In the genomic region with DNA sequence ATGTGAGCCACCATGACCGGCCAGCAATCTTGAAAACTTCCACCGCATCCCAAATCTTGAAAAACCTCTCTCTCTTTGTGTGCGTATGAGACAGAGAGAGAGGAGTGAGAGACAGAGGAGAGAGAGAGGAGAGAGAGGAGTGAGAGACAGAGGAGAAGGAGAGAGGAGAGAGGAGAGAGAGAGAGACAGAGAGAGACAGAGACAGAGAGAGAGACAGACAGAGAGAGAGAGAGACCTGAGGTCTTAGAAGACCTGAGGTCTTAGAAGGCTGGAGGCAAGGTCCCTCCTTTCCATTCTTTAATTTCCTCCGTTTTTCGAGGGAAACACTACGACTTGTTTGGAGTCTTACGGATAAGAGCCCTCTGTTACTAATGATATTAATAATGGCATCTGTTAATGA, we compare ENCODE assay signal across 1 cellular context.
TF ChIP-seq lines count a peak whose summit lies in the region.

No MANE protein-coding gene starts in this region.

TF ChIP-seq in endothelial cell of umbilical vein, 7 proteins besides CTCF, POLR2A, EP300 and RAD21 (continued from another document):
- TF ChIP-seq, protein P1, sequence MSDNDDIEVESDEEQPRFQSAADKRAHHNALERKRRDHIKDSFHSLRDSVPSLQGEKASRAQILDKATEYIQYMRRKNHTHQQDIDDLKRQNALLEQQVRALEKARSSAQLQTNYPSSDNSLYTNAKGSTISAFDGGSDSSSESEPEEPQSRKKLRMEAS (IDR thresholded peaks at IDR 0.05; ENCODE audit: insufficient read depth, insufficient read length) = no peak
- TF ChIP-seq EZH2 (IDR thresholded peaks at IDR 0.05; ENCODE audit: borderline replicate concordance, low read depth, low read length, severe bottlenecking) = no peak
- TF ChIP-seq GATA2 (IDR thresholded peaks at IDR 0.05; ENCODE audit: insufficient read depth, insufficient read length, low read depth, low read length) = no peak
- no peak for TF ChIP-seq FOS (IDR thresholded peaks at IDR 0.05; ENCODE audit: borderline replicate concordance, insufficient read depth, low read length)
- no peak for TF ChIP-seq POLR2AphosphoS5 (IDR thresholded peaks at IDR 0.05; ENCODE audit: insufficient read depth, low read depth, low read length)
TF ChIP-seq in endothelial cell of umbilical vein: peak in this region for 0.
